8 cellular contexts compared by ENCODE assay signal in genomic region chr16:4847774-4848587, GRCh38. TPM values are rescaled to one million over a fixed set of nuclear protein-coding genes. Genes with fewer than 3 reads are reported as not detected.
DNase-seq lines count a peak whose midpoint lies in the region; ATAC-seq, FAIRE-seq and TF ChIP-seq lines count a peak whose summit lies in the region.

No MANE protein-coding gene starts in this region.

- no peaks in the 10 kb centered on the region for H3K9me3 ChIP-seq in GM12878 (replicated peaks; ENCODE audit: control insufficient read depth, insufficient read depth, low read length)
- no peaks in the 10 kb centered on the region for H3K9me3 ChIP-seq in iPS-18c (ENCODE audit: control insufficient read depth, insufficient read depth, low read length)

- peak overlapping the region; percentile 78 for H2AFZ ChIP-seq in GM12878 (ENCODE audit: control insufficient read depth, low read depth, low read length)

- peak; percentile 48 for DNase-seq in CD1c-positive myeloid dendritic cell (ENCODE audit: extremely low spot score)
- peak; percentile 52 for DNase-seq in SW480 (ENCODE audit: low spot score)
- DNase-seq in GM12878 (ENCODE audit: low read depth, low spot score): no peak
- DNase-seq in NCI-H526 treated with DMSO at 0.1 percent for 48 hours (lab: John Stamatoyannopoulos, UW): no peak

- H3K4me1 ChIP-seq in GM12878 (ENCODE audit: control insufficient read depth, insufficient read depth, low read length): no peaks in the 10 kb centered on the region

- CTCF ChIA-PET in GM12878 (lab: Yijun Ruan, JAX): no interaction called here

- H3K36me3 ChIP-seq in GM12878 (ENCODE audit: control insufficient read depth in 2 of 2, insufficient read depth in 2 of 2, low read length in 1 of 2): peaks cover 2 to 13% of the 10 kb centered on the region in 2 experiments; a peak in 3 of 4 replicates

- BruUV-seq in GM12878 (replicated peaks; lab: Mats Ljungman, UMichigan): no TSS peak

- H3K27me3 ChIP-seq in GM12878 (replicated peaks in 1 of 2; ENCODE audit: control insufficient read depth in 2 of 2, insufficient read depth in 2 of 2, low read length in 1 of 2): no peaks in the 10 kb centered on the region

- TF ChIP-seq EP300 in GM12878 (IDR thresholded peaks at IDR 0.05; ENCODE audit: borderline replicate concordance in 1 of 2, control insufficient read depth in 1 of 2, low read depth in 2 of 2, low read length in 2 of 2): no peak

- TF ChIP-seq RAD21 in GM12878 (IDR thresholded peaks at IDR 0.05; ENCODE audit: insufficient read depth, low read depth, low read length): no peak

- H3K4me3 ChIP-seq in GM12878 (peak overlapping the region; percentile 91), iPS-18c (ENCODE audit: insufficient read depth, low read depth, low read length) (peak overlapping the region; percentile 95), skin epidermis (peak overlapping the region; percentile 86 to 100 (median 97))

- POLR2A ChIA-PET in GM12878 (lab: Charles Lee): no interaction called here

- TF ChIP-seq CTCF in GM12878 (IDR thresholded peaks at IDR 0.05 in 2 of 3, conservative IDR thresholded peaks at IDR 0.05 in 1 of 3; ENCODE audit: control insufficient read depth in 2 of 3, extremely low read depth in 1 of 3, insufficient read depth in 1 of 3, low read depth in 3 of 3, low read length in 3 of 3): no peak

- RAD21 ChIA-PET in GM12878 (lab: Charles Lee; ENCODE audit: unreplicated experiment): interaction anchor here (0.5 to 1.7 kb wide), 3 partner anchors 17 to 113 kb away, joined by 3 to 8 read pairs (median 3); partner anchors contain the start of genes ANKS3 and DNAAF8

- TF ChIP-seq POLR2A in GM12878 (IDR thresholded peaks at IDR 0.05; ENCODE audit: low read depth, low read length): no peak

- H3K79me2 ChIP-seq in GM12878 (ENCODE audit: control insufficient read depth, insufficient read depth, low read length): peaks cover 67% of the 10 kb centered on the region

- H3K9ac ChIP-seq in GM12878 (ENCODE audit: control insufficient read depth, insufficient read depth, low read length): peak overlapping the region; percentile 87

- ATAC-seq in GM19351 (IDR thresholded peaks at IDR 0.05; ENCODE audit: unreplicated experiment) (peak; percentile 24), HG03439 (IDR thresholded peaks at IDR 0.05; ENCODE audit: unreplicated experiment) (peak; percentile 29), GM12878 (peak; percentile 31)

- WGBS in GM12878 (ENCODE audit: insufficient coverage, insufficient replicate concordance, low lambda C conversion rate, missing lambda C conversion rate): 1% methylated on average over 82 of the region's 83 CpGs

- H4K20me1 ChIP-seq in GM12878 (ENCODE audit: control insufficient read depth, insufficient read depth): no peaks in the 10 kb centered on the region

- in situ Hi-C loops in GM12878 (cut with MboI): loop anchor here (10.0 kb wide), 1 partner anchor 237 kb away; no protein-coding TSS in a partner anchor

- peak overlapping the region; percentile 85 for H3K4me2 ChIP-seq in GM12878 (ENCODE audit: control insufficient read depth, insufficient read depth)

- no peak for FAIRE-seq in GM12878 (lab: Jason Lieb, UNC)

- intact Hi-C loops in GM12878 (cut with micrococcal nuclease; ENCODE audit: unreplicated experiment): loop anchor here (2.0 to 10.0 kb wide), 3 partner anchors 79 to 247 kb away; partner anchors contain the start of genes EEF2KMT and SEC14L5

- peak overlapping the region; percentile 85 for H3K27ac ChIP-seq in GM12878 (ENCODE audit: control insufficient read depth, insufficient read depth)
- peak overlapping the region; percentile 87 to 99 (median 97) for H3K27ac ChIP-seq in skin epidermis

- SMC1A ChIA-PET in GM12878 (lab: Charles Lee; ENCODE audit: uncharacterized antibody, unreplicated experiment): interaction anchor here (0.6 kb wide), 1 partner anchor 250 kb away, joined by 3 read pairs; the partner anchor contains the start of gene EEF2KMT

RNA-seq across cellular contexts. Expression of gene UBN1, which starts 0.7 kb away (rescaled TPM):
- total RNA-seq in GM12878 (2013; cell fraction: nucleolus; rRNA removed): 39.4 and 43.9 TPM in 2 replicates
- total RNA-seq in GM12878 (2014; rRNA removed): 12.4 and 14.2 TPM in 2 replicates
- total RNA-seq in GM12878 (2014; rRNA removed; fragmentation: Illumina TruSeq; extraction: Trizol): 11.8 and 13.6 TPM in 2 replicates
- 28.0 and 32.5 TPM in 2 replicates for total RNA-seq in GM12878 (2021)
- polyA plus RNA-seq in GM12878 (2011; ENCODE audit: low read depth): 12.0 TPM
- 7.8 and 10.5 TPM in 2 replicates for polyA plus RNA-seq in GM12878 (2011; rRNA removed)
- 12.5 and 14.0 TPM in 2 replicates for polyA plus RNA-seq in GM12878 (2011; cell fraction: cytosol; rRNA removed)
- polyA plus RNA-seq in GM12878 (2011; cell fraction: nucleus; rRNA removed): 25.8 and 36.6 TPM in 2 replicates
- 15.8 and 17.6 TPM in 2 replicates for polyA plus RNA-seq in GM12878 (2012)
- 17.5 and 23.2 TPM in 2 replicates for polyA plus RNA-seq in GM12878 (2014; fragmentation: Illumina TruSeq; extraction: Trizol)
- polyA plus RNA-seq in GM12878 (2014; fragmentation: Nextera tagmentation; extraction: Ambion mirVana): 1 to 10 TPM; 2.1 to 2.2 TPM
- polyA plus RNA-seq in GM12878 (2014; rRNA removed): 16.8 and 18.8 TPM in 2 replicates
- 10 to 100 TPM; 12.6 to 14.6 TPM for polyA plus RNA-seq in GM12878 (2016; fragmentation: Nextera tagmentation; extraction: Ambion mirVana)
- 16.2 and 23.3 TPM in 2 replicates for polyA minus RNA-seq in GM12878 (2011; rRNA and poly(A)+ RNA removed)
- polyA minus RNA-seq in GM12878 (2011; cell fraction: cytosol; rRNA and poly(A)+ RNA removed): 5.1 and 8.0 TPM in 2 replicates
- polyA minus RNA-seq in GM12878 (2011; cell fraction: nucleus; rRNA and poly(A)+ RNA removed): 11.2 and 28.0 TPM in 2 replicates

RNA-seq across cellular contexts. Expression of gene GLYR1, which starts 0.9 kb away (rescaled TPM):
- total RNA-seq in GM12878 (2013; cell fraction: nucleolus; rRNA removed): 63.8 and 64.6 TPM in 2 replicates
- total RNA-seq in GM12878 (2014; rRNA removed): 31.1 and 40.9 TPM in 2 replicates
- 48.8 and 50.3 TPM in 2 replicates for total RNA-seq in GM12878 (2014; rRNA removed; fragmentation: Illumina TruSeq; extraction: Trizol)
- total RNA-seq in GM12878 (2021): 81.9 and 90.2 TPM in 2 replicates
- 18.7 TPM for polyA plus RNA-seq in GM12878 (2011; ENCODE audit: low read depth)
- polyA plus RNA-seq in GM12878 (2011; rRNA removed): 49.7 and 50.4 TPM in 2 replicates
- 46.6 and 56.8 TPM in 2 replicates for polyA plus RNA-seq in GM12878 (2011; cell fraction: cytosol; rRNA removed)
- 46.2 and 60.9 TPM in 2 replicates for polyA plus RNA-seq in GM12878 (2011; cell fraction: nucleus; rRNA removed)
- 31.8 and 36.9 TPM in 2 replicates for polyA plus RNA-seq in GM12878 (2012)
- polyA plus RNA-seq in GM12878 (2014; fragmentation: Illumina TruSeq; extraction: Trizol): 82.7 and 83.3 TPM in 2 replicates
- polyA plus RNA-seq in GM12878 (2014; fragmentation: Nextera tagmentation; extraction: Ambion mirVana): 10 to 100 TPM in 1 of 2 experiments, 1 to 10 TPM in 1; 7.3 to 10.1 TPM
- polyA plus RNA-seq in GM12878 (2014; rRNA removed): 69.7 and 74.8 TPM in 2 replicates
- polyA plus RNA-seq in GM12878 (2016; fragmentation: Nextera tagmentation; extraction: Ambion mirVana): 10 to 100 TPM; 63.9 to 68.9 TPM
- 34.6 and 53.1 TPM in 2 replicates for polyA minus RNA-seq in GM12878 (2011; rRNA and poly(A)+ RNA removed)
- polyA minus RNA-seq in GM12878 (2011; cell fraction: cytosol; rRNA and poly(A)+ RNA removed): 14.2 and 14.7 TPM in 2 replicates
- polyA minus RNA-seq in GM12878 (2011; cell fraction: nucleus; rRNA and poly(A)+ RNA removed): 26.4 and 31.8 TPM in 2 replicates

RNA-seq across cellular contexts. Expression of gene ROGDI, which starts 45.5 kb away (rescaled TPM):
- 14.3 and 14.6 TPM in 2 replicates for total RNA-seq in GM12878 (2013; cell fraction: nucleolus; rRNA removed)
- 11.6 and 15.9 TPM in 2 replicates for total RNA-seq in GM12878 (2014; rRNA removed)
- total RNA-seq in GM12878 (2014; rRNA removed; fragmentation: Illumina TruSeq; extraction: Trizol): 7.9 and 8.0 TPM in 2 replicates
- total RNA-seq in GM12878 (2021): 13.7 and 14.7 TPM in 2 replicates
- 5.7 TPM for polyA plus RNA-seq in GM12878 (2011; ENCODE audit: low read depth)
- polyA plus RNA-seq in GM12878 (2011; rRNA removed): 8.5 and 12.9 TPM in 2 replicates
- 20.4 and 28.6 TPM in 2 replicates for polyA plus RNA-seq in GM12878 (2011; cell fraction: cytosol; rRNA removed)
- polyA plus RNA-seq in GM12878 (2011; cell fraction: nucleus; rRNA removed): 58.6 and 63.0 TPM in 2 replicates
- 18.5 and 22.9 TPM in 2 replicates for polyA plus RNA-seq in GM12878 (2012)
- 1.9 and 7.6 TPM in 2 replicates for polyA plus RNA-seq in GM12878 (2014; fragmentation: Illumina TruSeq; extraction: Trizol)
- 1 to 10 TPM in 1 of 2 experiments, under 1 TPM in 1; 0.40 to 2.2 TPM for polyA plus RNA-seq in GM12878 (2014; fragmentation: Nextera tagmentation; extraction: Ambion mirVana)
- 21.3 and 22.8 TPM in 2 replicates for polyA plus RNA-seq in GM12878 (2014; rRNA removed)
- polyA plus RNA-seq in GM12878 (2016; fragmentation: Nextera tagmentation; extraction: Ambion mirVana): 10 to 100 TPM; 23.1 to 23.5 TPM
- polyA minus RNA-seq in GM12878 (2011; rRNA and poly(A)+ RNA removed): 4.5 and 13.1 TPM in 2 replicates
- 4.7 and 8.5 TPM in 2 replicates for polyA minus RNA-seq in GM12878 (2011; cell fraction: cytosol; rRNA and poly(A)+ RNA removed)
- polyA minus RNA-seq in GM12878 (2011; cell fraction: nucleus; rRNA and poly(A)+ RNA removed): 4.4 and 7.1 TPM in 2 replicates

RNA-seq across cellular contexts. Expression of gene SMIM22, which starts 52.8 kb away (rescaled TPM):
- total RNA-seq in GM12878 (2013; cell fraction: nucleolus; rRNA removed): not detected in 2 replicates
- total RNA-seq in GM12878 (2014; rRNA removed) (not detected in 2 replicates), GM12878 (2014; rRNA removed; fragmentation: Illumina TruSeq; extraction: Trizol) (not detected in 2 replicates), GM12878 (2021) (0.61 TPM in 1 of 2 replicates, not detected in the other)
- polyA plus RNA-seq in GM12878 (2011; ENCODE audit: low read depth): not detected
- polyA plus RNA-seq in GM12878 (2011; rRNA removed) (0.26 and 0.83 TPM in 2 replicates), GM12878 (2014; fragmentation: Illumina TruSeq; extraction: Trizol) (not detected in 2 replicates), GM12878 (2014; fragmentation: Nextera tagmentation; extraction: Ambion mirVana) (not detected), GM12878 (2014; rRNA removed) (not detected in 2 replicates), GM12878 (2016; fragmentation: Nextera tagmentation; extraction: Ambion mirVana) (not detected)
- polyA plus RNA-seq in GM12878 (2011; cell fraction: cytosol; rRNA removed): 1.3 TPM in 2 replicates
- polyA plus RNA-seq in GM12878 (2011; cell fraction: nucleus; rRNA removed): 1.5 and 2.1 TPM in 2 replicates
- not detected in 2 replicates for polyA plus RNA-seq in GM12878 (2012)
- polyA minus RNA-seq in GM12878 (2011; rRNA and poly(A)+ RNA removed): not detected in 2 replicates
- not detected in 2 replicates for polyA minus RNA-seq in GM12878 (2011; cell fraction: cytosol; rRNA and poly(A)+ RNA removed)
- not detected in 2 replicates for polyA minus RNA-seq in GM12878 (2011; cell fraction: nucleus; rRNA and poly(A)+ RNA removed)

RNA-seq across cellular contexts. Expression of gene SEPTIN12, which starts 59.8 kb away (rescaled TPM):
- not detected in 2 replicates for total RNA-seq in GM12878 (2013; cell fraction: nucleolus; rRNA removed)
- total RNA-seq in GM12878 (2014; rRNA removed): not detected in 2 replicates
- total RNA-seq in GM12878 (2014; rRNA removed; fragmentation: Illumina TruSeq; extraction: Trizol): not detected in 2 replicates
- not detected in 2 replicates for total RNA-seq in GM12878 (2021)
- not detected for polyA plus RNA-seq in GM12878 (2011; ENCODE audit: low read depth)
- not detected in 2 replicates for polyA plus RNA-seq in GM12878 (2011; rRNA removed)
- polyA plus RNA-seq in GM12878 (2011; cell fraction: cytosol; rRNA removed): not detected in 2 replicates
- polyA plus RNA-seq in GM12878 (2011; cell fraction: nucleus; rRNA removed): 0.24 TPM in 1 of 2 replicates, not detected in the other
- polyA plus RNA-seq in GM12878 (2012): not detected in 2 replicates
- polyA plus RNA-seq in GM12878 (2014; fragmentation: Illumina TruSeq; extraction: Trizol): not detected in 2 replicates
- polyA plus RNA-seq in GM12878 (2014; fragmentation: Nextera tagmentation; extraction: Ambion mirVana): not detected
- not detected in 2 replicates for polyA plus RNA-seq in GM12878 (2014; rRNA removed)
- not detected for polyA plus RNA-seq in GM12878 (2016; fragmentation: Nextera tagmentation; extraction: Ambion mirVana)
- not detected in 2 replicates for polyA minus RNA-seq in GM12878 (2011; rRNA and poly(A)+ RNA removed)
- polyA minus RNA-seq in GM12878 (2011; cell fraction: cytosol; rRNA and poly(A)+ RNA removed): not detected in 2 replicates
- not detected in 2 replicates for polyA minus RNA-seq in GM12878 (2011; cell fraction: nucleus; rRNA and poly(A)+ RNA removed)

Comparison
In these comparisons a context has a peak if more than half of its experiments do, and no peak if none do; other contexts are left out.
1. DNase-seq: peak in CD1c-positive myeloid dendritic cell (single experiment) and SW480 (single experiment); none in GM12878 (single experiment) and NCI-H526 treated with DMSO at 0.1 percent for 48 hours (single experiment).
2. Peak in every context shown above with its lines, with median percentiles within 50 percentile points of each other: ATAC-seq and H3K4me3 ChIP-seq.